Comparison of ENCODE assay signal across 1 cellular context in genomic region chr6:41182069-41183034, GRCh38.
A peak's percentile ranks its signal among the peaks of the same experiment; 100 is the strongest.
TF ChIP-seq lines count a peak whose summit lies in the region.

No MANE protein-coding gene starts in this region.

TF ChIP-seq in HepG2, 621 proteins besides CTCF, POLR2A, EP300 and RAD21:
- TF ChIP-seq STAG1 (CRISPR knock-in tag; IDR thresholded peaks at IDR 0.05): peak; percentile 72
- TF ChIP-seq SMC3 (IDR thresholded peaks at IDR 0.05; ENCODE audit: low read length): peak; percentile 57
- TF ChIP-seq ZNF407 (CRISPR knock-in tag; IDR thresholded peaks at IDR 0.05; ENCODE audit: not compliant biosample characterization): no peak
